In genomic region chr4:39526810-39527295, GRCh38 we compare ENCODE assay signal across 8 cellular contexts. TPM values are rescaled to one million over a fixed set of nuclear protein-coding genes. Genes with fewer than 3 reads are reported as not detected.
DNase-seq lines count a peak whose midpoint lies in the region; ATAC-seq and TF ChIP-seq lines count a peak whose summit lies in the region.

No MANE protein-coding gene starts in this region.

- H3K27ac ChIP-seq in HEK293 (ENCODE audit: extremely low read depth, low read depth, low read length) (peak overlapping the region; percentile 58), endodermal cell (ENCODE audit: low read depth, low read length) (peak overlapping the region; percentile 90), uterus (peak overlapping the region; percentile 95)

- H3K27me3 ChIP-seq in endodermal cell (ENCODE audit: control insufficient read depth, insufficient read depth, low read length, poor library complexity, severe bottlenecking): no peaks in the 10 kb centered on the region
- H3K27me3 ChIP-seq in uterus: no peaks in the 10 kb centered on the region

- H3K4me3 ChIP-seq in HEK293 (ENCODE audit: low read depth, low read length) (peak overlapping the region; percentile 97), endodermal cell (ENCODE audit: low read length) (peak overlapping the region; percentile 96), uterus (peak overlapping the region; percentile 71 to 80)

- H3K4me1 ChIP-seq in HEK293 (ENCODE audit: control insufficient read depth, insufficient read depth, low read length) (no peaks in the 10 kb centered on the region), endodermal cell (ENCODE audit: control insufficient read depth, insufficient read depth, low read length) (no peaks in the 10 kb centered on the region), uterus (peaks cover 0 to 5% of the 10 kb centered on the region in 2 donors)

- H3K9me3 ChIP-seq in HEK293 (ENCODE audit: control insufficient read depth, insufficient read depth, low read depth, low read length) (no peaks in the 10 kb centered on the region), T-helper 17 cell (ENCODE audit: control insufficient read depth, low read length, poor library complexity, severe bottlenecking) (no peaks in the 10 kb centered on the region), endodermal cell (ENCODE audit: control insufficient read depth, low read length) (peaks cover 29% of the 10 kb centered on the region), uterus (no peaks in the 10 kb centered on the region)

- no peak for ATAC-seq in T-helper 17 cell
- ATAC-seq in GM18520 (IDR thresholded peaks at IDR 0.05; ENCODE audit: unreplicated experiment): no peak

- H3K27me3 Mint-ChIP-seq in T-helper 17 cell (no peaks in the 10 kb centered on the region), endodermal cell (ENCODE audit: insufficient read depth) (no peaks in the 10 kb centered on the region), neural crest cell (ENCODE audit: low read depth) (no peaks in the 10 kb centered on the region)

- peaks cover 0 to 4% of the 10 kb centered on the region in 2 experiments; a peak in 1 of 3 replicates for H3K36me3 ChIP-seq in HEK293 (ENCODE audit: control insufficient read depth in 2 of 2, insufficient read depth in 1 of 2, low read length in 2 of 2)
- peaks cover 23% of the 10 kb centered on the region for H3K36me3 ChIP-seq in endodermal cell (ENCODE audit: control insufficient read depth, insufficient read depth, low read length)
- H3K36me3 ChIP-seq in uterus: no peaks in the 10 kb centered on the region

- peak; percentile 41 for DNase-seq in Daoy (ENCODE audit: low read depth)
- no peak for DNase-seq in T-helper 17 cell
- no peak for DNase-seq in endodermal cell
- no peak for DNase-seq in neural crest cell (ENCODE audit: low read depth, low spot score)
- no peak for DNase-seq in uterus
- DNase-seq in AG20443 (ENCODE audit: low spot score): no peak

- H3K4me3 Mint-ChIP-seq in T-helper 17 cell (peak overlapping the region; percentile 98), endodermal cell (peak overlapping the region; percentile 95), neural crest cell (peak overlapping the region; percentile 98)

- 0 to 1% methylated on average over 14 to 31 of the region's 31 CpGs for WGBS in endodermal cell (ENCODE audit: insufficient coverage in 1 of 2, insufficient read length in 1 of 2), 2 experiments

- no peak for TF ChIP-seq POLR2A in uterus (IDR thresholded peaks at IDR 0.05)

- POLR2A ChIA-PET in HEK293 (lab: Yijun Ruan, JAX): interaction anchor here (0.6 to 1.8 kb wide), 22 partner anchors 9 to 284 kb away, joined by 3 to 60 read pairs (median 4); partner anchors contain the start of genes LIAS, RPL9, SMIM14 and UBE2K

- H3K36me3 Mint-ChIP-seq in T-helper 17 cell (ENCODE audit: low read depth) (peaks cover 2% of the 10 kb centered on the region), endodermal cell (ENCODE audit: low read depth) (peaks cover 31% of the 10 kb centered on the region), neural crest cell (ENCODE audit: low read depth) (peaks cover 19% of the 10 kb centered on the region)

- peak overlapping the region; percentile 93 for H3K9ac ChIP-seq in endodermal cell (ENCODE audit: extremely low read depth, low read length, poor library complexity, severe bottlenecking)

- TF ChIP-seq CTCF in HEK293 (tag by site-specific recombination; IDR thresholded peaks at IDR 0.05) (no peak), endodermal cell (conservative IDR thresholded peaks at IDR 0.05) (no peak), neural crest cell (conservative IDR thresholded peaks at IDR 0.05) (no peak), uterus (IDR thresholded peaks at IDR 0.05) (no peak)

- H3K27ac Mint-ChIP-seq in T-helper 17 cell (peak overlapping the region; percentile 89), endodermal cell (peak overlapping the region; percentile 96), neural crest cell (ENCODE audit: unreplicated experiment) (peak overlapping the region; percentile 98)

- H3K4me1 Mint-ChIP-seq in T-helper 17 cell: peaks cover 18% of the 10 kb centered on the region
- H3K4me1 Mint-ChIP-seq in endodermal cell: peaks cover 13% of the 10 kb centered on the region
- peaks cover 38% of the 10 kb centered on the region for H3K4me1 Mint-ChIP-seq in neural crest cell

- CTCF ChIA-PET in HEK293 (lab: Yijun Ruan, JAX): interaction anchor here (1.1 kb wide), 1 partner anchor 58 kb away, joined by 5 read pairs; no protein-coding TSS in a partner anchor

- H3K9me3 Mint-ChIP-seq in endodermal cell: peaks cover 30% of the 10 kb centered on the region
- H3K9me3 Mint-ChIP-seq in neural crest cell: peaks cover 11% of the 10 kb centered on the region

- intact Hi-C loops in uterus (cut with DNase I; ENCODE audit: low total_unique reads): loop anchor here (5.0 to 10.0 kb wide), 2 partner anchors 110 to 168 kb away; partner anchors contain the start of genes SMIM14 and UBE2K

TF ChIP-seq in HEK293, 187 proteins besides CTCF, POLR2A, EP300 and RAD21 (continues in another document):
- TF ChIP-seq ZNF23 (tag by site-specific recombination; IDR thresholded peaks at IDR 0.05; ENCODE audit: borderline replicate concordance): no peak
- peak; percentile 41; the same call in 1 of the 2 replicates for TF ChIP-seq REPIN1 (tag by site-specific recombination; IDR thresholded peaks at IDR 0.05; ENCODE audit: low read depth)
- no peak; the same call in 1 of the 2 replicates for TF ChIP-seq KLF9 (tag by site-specific recombination; IDR thresholded peaks at IDR 0.05; ENCODE audit: low read depth)
- no peak for TF ChIP-seq KLF7 (tag by site-specific recombination; IDR thresholded peaks at IDR 0.05; ENCODE audit: borderline replicate concordance)
- TF ChIP-seq ZNF10 (tag by site-specific recombination; IDR thresholded peaks at IDR 0.05): no peak
- 0 out of 2 replicates have a peak, but pooled peaks have one; percentile 37 for TF ChIP-seq KLF17 (tag by site-specific recombination; IDR thresholded peaks at IDR 0.05)
- TF ChIP-seq ZNF510 (tag by site-specific recombination; IDR thresholded peaks at IDR 0.05; ENCODE audit: insufficient replicate concordance): no peak
- no peak for TF ChIP-seq ZSCAN5A (tag by site-specific recombination; IDR thresholded peaks at IDR 0.05)
- no peak for TF ChIP-seq ZNF169 (tag by site-specific recombination; IDR thresholded peaks at IDR 0.05)
- no peak for TF ChIP-seq TRIM28 (IDR thresholded peaks at IDR 0.05; ENCODE audit: borderline replicate concordance, low read length)
- TF ChIP-seq ZNF404 (tag by site-specific recombination; IDR thresholded peaks at IDR 0.05): no peak
- TF ChIP-seq ZNF341 (tag by site-specific recombination; IDR thresholded peaks at IDR 0.05; ENCODE audit: low read depth): peak; percentile 59
- no peak for TF ChIP-seq ZNF549 (tag by site-specific recombination; IDR thresholded peaks at IDR 0.05)
- TF ChIP-seq ZNF335 (tag by site-specific recombination; conservative IDR thresholded peaks at IDR 0.05): peak; percentile 32; the same call in 1 of the 2 replicates
- no peak for TF ChIP-seq ZNF214 (tag by site-specific recombination; IDR thresholded peaks at IDR 0.05; ENCODE audit: borderline replicate concordance)
- TF ChIP-seq ZBTB20 (tag by site-specific recombination; IDR thresholded peaks at IDR 0.05): no peak
- TF ChIP-seq SP7 (tag by site-specific recombination; IDR thresholded peaks at IDR 0.05): no peak
- TF ChIP-seq SCRT2 (tag by site-specific recombination; IDR thresholded peaks at IDR 0.05): no peak
- TF ChIP-seq ZFHX2 (tag by site-specific recombination; conservative IDR thresholded peaks at IDR 0.05): no peak; the same call in 1 of the 2 replicates
- no peak for TF ChIP-seq ZIC2 (tag by site-specific recombination; IDR thresholded peaks at IDR 0.05)
- TF ChIP-seq ZNF146 (tag by site-specific recombination; IDR thresholded peaks at IDR 0.05): no peak
- TF ChIP-seq ZNF529 (tag by site-specific recombination; IDR thresholded peaks at IDR 0.05; ENCODE audit: insufficient replicate concordance): no peak
- TF ChIP-seq ZNF324 (tag by site-specific recombination; IDR thresholded peaks at IDR 0.05): no peak
- no peak for TF ChIP-seq ZNF2 (tag by site-specific recombination; IDR thresholded peaks at IDR 0.05)
- no peak for TF ChIP-seq SP3 (tag by site-specific recombination; IDR thresholded peaks at IDR 0.05)
- TF ChIP-seq ZNF274 (IDR thresholded peaks at IDR 0.05; ENCODE audit: low read length): no peak
- TF ChIP-seq ZNF274 (tag by site-specific recombination; IDR thresholded peaks at IDR 0.05; ENCODE audit: borderline replicate concordance): no peak
- no peak for TF ChIP-seq ZEB2 (tag by site-specific recombination; IDR thresholded peaks at IDR 0.05)
- no peak for TF ChIP-seq ZNF555 (tag by site-specific recombination; conservative IDR thresholded peaks at IDR 0.05)

RNA-seq across cellular contexts. Expression of gene UGDH, which starts 0.4 kb away (rescaled TPM):
- total RNA-seq in Daoy (2014; rRNA removed; shearing (Covaris generic)): 54.9 and 90.9 TPM in 2 replicates
- total RNA-seq in T-helper 17 cell: 10 to 100 TPM in 1 of 2 donors, 1 to 10 TPM in 1; 6.1 to 11.3 TPM
- total RNA-seq in endodermal cell: 100 to 1,000 TPM; 137 to 141 TPM
- 41.5 TPM for polyA plus RNA-seq in endodermal cell (2013, experiment 1 of 2)
- 44.9 TPM for polyA plus RNA-seq in endodermal cell (2013, experiment 2 of 2)
- 110 and 111 TPM in 2 replicates for total RNA-seq in neural crest cell
- total RNA-seq in uterus: 100 to 1,000 TPM in 1 of 4 donors, 10 to 100 TPM in 3; 36.4 to 192 (median 48.9) TPM
